ENCODE assay signal across 21 cellular contexts in the genomic region with DNA sequence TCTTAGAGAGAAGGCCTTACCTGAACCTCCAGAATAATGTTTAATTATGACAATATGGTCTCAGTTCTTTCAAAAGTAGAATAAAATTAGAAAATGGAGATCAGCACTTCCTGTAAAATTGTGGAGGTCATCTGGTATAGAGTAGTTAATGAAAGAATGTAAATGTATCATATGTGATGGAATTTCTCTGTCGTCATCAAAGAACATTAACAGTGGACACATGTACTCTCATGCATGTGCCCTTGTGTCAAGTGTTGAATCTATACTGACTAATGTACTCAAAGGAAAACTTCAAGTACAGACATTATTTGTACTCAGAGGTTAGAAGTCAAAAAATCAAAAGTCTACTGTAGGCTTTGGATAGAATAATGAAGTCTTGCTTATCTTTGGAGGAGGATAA.
"Had no signal": no experiment of that assay in that cellular context is flagged by ENCODE, and none has a peak within 500 bp of the region (broad histone marks: within the 10 kb centered on the region; RNA-seq: fewer than 3 reads in every experiment).

No MANE protein-coding gene starts in this region.

- H3K36me3 ChIP-seq: neural progenitor cell, right lobe of liver, spleen, upper lobe of right lung had no signal

- H3K4me3 Mint-ChIP-seq: activated naive CD8-positive, alpha-beta T cell treated with anti-CD3 and anti-CD28 coated beads, Interleukin-2, amount 10 ng/mL, durations not matched to agents 7 days and 5 days; endodermal cell; immature natural killer cell; naive B cell; neural progenitor cell; stimulated activated naive CD8-positive, alpha-beta T cell treated with anti-CD3 and anti-CD28 coated beads, Interleukin-15, amount 100 ng/mL, for 72 hours; T-cell had no signal

- H3K27ac ChIP-seq: dorsolateral prefrontal cortex, neural progenitor cell, right lobe of liver, spleen, testis, upper lobe of right lung, VCaP had no signal

- H3K27me3 ChIP-seq: neural progenitor cell, right lobe of liver, spleen, testis had no signal

- H3K36me3 Mint-ChIP-seq: activated naive CD8-positive, alpha-beta T cell treated with anti-CD3 and anti-CD28 coated beads, Interleukin-2, amount 10 ng/mL, durations not matched to agents 7 days and 5 days; immature natural killer cell; naive B cell; neural progenitor cell; T-cell had no signal

- DNase-seq: activated CD4-positive, alpha-beta T cell treated with anti-CD3 and anti-CD28 coated beads for 1 hour; activated CD4-positive, alpha-beta T cell treated with anti-CD3 and anti-CD28 coated beads, Interleukin-2, amount 50 U/mL, for 4 hours; activated naive CD4-positive, alpha-beta T cell; activated naive CD8-positive, alpha-beta T cell treated with anti-CD3 and anti-CD28 coated beads, Interleukin-2, amount 10 ng/mL, durations not matched to agents 7 days and 5 days; activated T-cell treated with anti-CD3 and anti-CD28 coated beads for 4 hours; aorta; dorsolateral prefrontal cortex; endodermal cell; glutamatergic neuron; immature natural killer cell; naive B cell; right lobe of liver; spleen; stimulated activated naive CD8-positive, alpha-beta T cell treated with anti-CD3 and anti-CD28 coated beads, Interleukin-15, amount 100 ng/mL, for 72 hours; T-cell; T1000; testis; upper lobe of right lung had no signal

- H3K4me3 ChIP-seq: dorsolateral prefrontal cortex, lung, neural progenitor cell, right lobe of liver, spleen, testis, upper lobe of right lung had no signal

- H2AFZ ChIP-seq: neural progenitor cell had no signal

- H3K9ac ChIP-seq: neural progenitor cell had no signal

- H3K4me2 ChIP-seq: neural progenitor cell had no signal

- H3K4me1 ChIP-seq: neural progenitor cell, right lobe of liver, spleen, testis, upper lobe of right lung had no signal

- H3K27me3 Mint-ChIP-seq: activated naive CD8-positive, alpha-beta T cell treated with anti-CD3 and anti-CD28 coated beads, Interleukin-2, amount 10 ng/mL, durations not matched to agents 7 days and 5 days; naive B cell; stimulated activated naive CD8-positive, alpha-beta T cell treated with anti-CD3 and anti-CD28 coated beads, Interleukin-15, amount 100 ng/mL, for 72 hours; T-cell had no signal

- H3K27ac Mint-ChIP-seq: activated naive CD8-positive, alpha-beta T cell treated with anti-CD3 and anti-CD28 coated beads, Interleukin-2, amount 10 ng/mL, durations not matched to agents 7 days and 5 days; endodermal cell; immature natural killer cell; naive B cell; neural progenitor cell; stimulated activated naive CD8-positive, alpha-beta T cell treated with anti-CD3 and anti-CD28 coated beads, Interleukin-15, amount 100 ng/mL, for 72 hours; T-cell had no signal

- H3K9me3 ChIP-seq: right lobe of liver, spleen, testis, upper lobe of right lung had no signal

- H3K9me3 Mint-ChIP-seq: endodermal cell; neural progenitor cell; stimulated activated naive CD8-positive, alpha-beta T cell treated with anti-CD3 and anti-CD28 coated beads, Interleukin-15, amount 100 ng/mL, for 72 hours had no signal

- ATAC-seq: right lobe of liver; stimulated activated naive CD8-positive, alpha-beta T cell treated with anti-CD3 and anti-CD28 coated beads, Interleukin-15, amount 100 ng/mL, for 72 hours; T-cell had no signal

- H3K4me1 Mint-ChIP-seq: activated naive CD8-positive, alpha-beta T cell treated with anti-CD3 and anti-CD28 coated beads, Interleukin-2, amount 10 ng/mL, durations not matched to agents 7 days and 5 days; immature natural killer cell; naive B cell; neural progenitor cell; stimulated activated naive CD8-positive, alpha-beta T cell treated with anti-CD3 and anti-CD28 coated beads, Interleukin-15, amount 100 ng/mL, for 72 hours; T-cell had no signal
